9 cellular contexts compared by ENCODE assay signal in genomic region chr4:41217020-41217333, GRCh38. TPM values are rescaled to one million over a fixed set of nuclear protein-coding genes. Genes with fewer than 3 reads are reported as not detected.
DNase-seq lines count a peak whose midpoint lies in the region; ATAC-seq, FAIRE-seq and TF ChIP-seq lines count a peak whose summit lies in the region.
"Had no signal": no experiment of that assay in that cellular context is flagged by ENCODE, and none has a peak within 500 bp of the region (broad histone marks: within the 10 kb centered on the region; RNA-seq: fewer than 3 reads in every experiment).

No MANE protein-coding gene starts in this region.

- TF ChIP-seq RAD21 in K562 (CRISPR knock-in tag; conservative IDR thresholded peaks at IDR 0.05 in 1 of 2, IDR thresholded peaks at IDR 0.05 in 1 of 2), result no peak

- H3K79me2 ChIP-seq in K562 (ENCODE audit: control insufficient read depth, insufficient read depth, low read length), result no peaks in the 10 kb centered on the region

- H3K4me2 ChIP-seq in K562 (ENCODE audit: insufficient read depth, low read length), result 0 out of 2 replicates have a peak overlapping the region, but pooled peaks have one; percentile 39

- H3K9ac ChIP-seq in K562 (ENCODE audit: insufficient read depth in 1 of 2, low read depth in 2 of 2, low read length in 2 of 2), result no peak overlapping the region

- intact Hi-C loops in K562 (cut with micrococcal nuclease), result no loop called here
- intact Hi-C loops in lower lobe of right lung (cut with DNase I), result loop anchor here (5.0 to 10.0 kb wide), 2 partner anchors 235 to 292 kb away; no protein-coding TSS in a partner anchor

- H3K27me3 Mint-ChIP-seq in activated naive CD4-positive, alpha-beta T cell treated with anti-CD3 and anti-CD28 coated beads, Interleukin-2, amount 50 U/mL, for 24 hours, result peaks cover 54% of the 10 kb centered on the region
- peaks cover 15% of the 10 kb centered on the region for H3K27me3 Mint-ChIP-seq in type B pancreatic cell

- in situ Hi-C loops in K562 (cut with MboI), result loop anchor here (10.0 kb wide), 1 partner anchor 242 kb away; no protein-coding TSS in a partner anchor

- no peaks in the 10 kb centered on the region for H3K9me1 ChIP-seq in K562 (ENCODE audit: control insufficient read depth, insufficient read depth, low read length)

- no peaks in the 10 kb centered on the region for H3K36me3 ChIP-seq in K562 (ENCODE audit: control insufficient read depth, insufficient read depth, low read length)
- no peaks in the 10 kb centered on the region for H3K36me3 ChIP-seq in lower lobe of right lung

- no peaks in the 10 kb centered on the region for H3K9me3 Mint-ChIP-seq in activated naive CD4-positive, alpha-beta T cell treated with anti-CD3 and anti-CD28 coated beads, Interleukin-2, amount 50 U/mL, for 24 hours
- no peaks in the 10 kb centered on the region for H3K9me3 Mint-ChIP-seq in type B pancreatic cell

- DNase-seq in activated naive CD4-positive, alpha-beta T cell treated with anti-CD3 and anti-CD28 coated beads, Interleukin-2, amount 50 U/mL, for 16 hours, result no peak
- no peak for DNase-seq in K562 (ENCODE audit: extremely low read depth in 1 of 4, low spot score in 3 of 4)
- DNase-seq in lower lobe of right lung, result no peak
- DNase-seq in type B pancreatic cell (ENCODE audit: extremely low spot score, unreplicated experiment), result no peak
- DNase-seq in ecto neural progenitor cell (ENCODE audit: low spot score), result no peak
- no peak for DNase-seq in DMS 273 treated with DMSO at 0.1 percent for 48 hours (lab: John Stamatoyannopoulos, UW)

- POLR2A ChIA-PET in K562 (lab: Yijun Ruan, JAX), result no interaction called here

- TF ChIP-seq POLR2A in K562 (conservative IDR thresholded peaks at IDR 0.05), result no peak

- H3K27me3 ChIP-seq in K562 (ENCODE audit: control insufficient read depth in 2 of 2, insufficient read depth in 2 of 2, low read length in 2 of 2) (peaks cover 10 to 12% of the 10 kb centered on the region in 2 experiments; a peak in 4 of 5 replicates), lower lobe of right lung (ENCODE audit: low read depth) (no peaks in the 10 kb centered on the region)

- peaks cover 4% of the 10 kb centered on the region for H3K36me3 Mint-ChIP-seq in activated naive CD4-positive, alpha-beta T cell treated with anti-CD3 and anti-CD28 coated beads, Interleukin-2, amount 50 U/mL, for 24 hours
- no peaks in the 10 kb centered on the region for H3K36me3 Mint-ChIP-seq in type B pancreatic cell

- TF ChIP-seq CTCF in K562 (IDR thresholded peaks at IDR 0.05 in 2 of 3, conservative IDR thresholded peaks at IDR 0.05 in 1 of 3; ENCODE audit: insufficient read depth in 2 of 3, low read depth in 1 of 3, low read length in 3 of 3), result no peak
- TF ChIP-seq CTCF in lower lobe of right lung (IDR thresholded peaks at IDR 0.05), result no peak
- TF ChIP-seq CTCF in type B pancreatic cell (conservative IDR thresholded peaks at IDR 0.05), result no peak

- H3K4me1 ChIP-seq in K562 (replicated peaks in 1 of 2; ENCODE audit: control insufficient read depth in 2 of 2, insufficient read depth in 2 of 2, low read length in 2 of 2), result peaks cover 0 to 12% of the 10 kb centered on the region in 2 experiments; a peak in 2 of 5 replicates
- peaks cover 29% of the 10 kb centered on the region for H3K4me1 ChIP-seq in lower lobe of right lung

- BruUV-seq in K562 (replicated peaks; lab: Mats Ljungman, UMichigan), result no TSS peak

- peak overlapping the region; percentile 77 for H2AFZ ChIP-seq in K562 (ENCODE audit: low read depth, low read length)

- no peak overlapping the region for H3K4me3 ChIP-seq in K562
- H3K4me3 ChIP-seq in lower lobe of right lung, result peak overlapping the region; percentile 59

- H3K4me1 Mint-ChIP-seq in activated naive CD4-positive, alpha-beta T cell treated with anti-CD3 and anti-CD28 coated beads, Interleukin-2, amount 50 U/mL, for 24 hours, result peaks cover 26% of the 10 kb centered on the region
- H3K4me1 Mint-ChIP-seq in type B pancreatic cell (ENCODE audit: unreplicated experiment), result peaks cover 19% of the 10 kb centered on the region

- TF ChIP-seq EP300 in K562 (IDR thresholded peaks at IDR 0.05; ENCODE audit: low read length), result no peak

- no peaks in the 10 kb centered on the region for H3K9me3 ChIP-seq in K562 (replicated peaks; ENCODE audit: control insufficient read depth, insufficient read depth, low read depth, low read length)
- no peaks in the 10 kb centered on the region for H3K9me3 ChIP-seq in lower lobe of right lung

- FAIRE-seq in K562 (lab: Jason Lieb, UNC), result no peak

- 11% methylated on average over 2 of the region's 2 CpGs for WGBS in K562 (ENCODE audit: insufficient coverage, low coverage, missing lambda C conversion rate)

- CTCF ChIA-PET in K562 (lab: Yijun Ruan, JAX; ENCODE audit: low intra/inter-chr PET ratio), result interaction anchor here (0.9 kb wide), 1 partner anchor 289 kb away, joined by 3 read pairs; no protein-coding TSS in a partner anchor

- peak overlapping the region; percentile 92 for H3K27ac Mint-ChIP-seq in activated naive CD4-positive, alpha-beta T cell treated with anti-CD3 and anti-CD28 coated beads, Interleukin-2, amount 50 U/mL, for 24 hours
- H3K27ac Mint-ChIP-seq in type B pancreatic cell, result peak overlapping the region; percentile 95

- no peak for ATAC-seq in K562
- ATAC-seq in lower lobe of right lung, result no peak
- ATAC-seq in GM21367 (IDR thresholded peaks at IDR 0.05; ENCODE audit: unreplicated experiment), result no peak

- peak overlapping the region; percentile 88 for H3K4me3 Mint-ChIP-seq in activated naive CD4-positive, alpha-beta T cell treated with anti-CD3 and anti-CD28 coated beads, Interleukin-2, amount 50 U/mL, for 24 hours
- peak overlapping the region; percentile 92 for H3K4me3 Mint-ChIP-seq in type B pancreatic cell

- H3K27ac ChIP-seq in K562 (ENCODE audit: extremely low read depth, low read depth, low read length), result no peak overlapping the region
- H3K27ac ChIP-seq in lower lobe of right lung, result peak overlapping the region; percentile 86

- no peaks in the 10 kb centered on the region for H4K20me1 ChIP-seq in K562 (replicated peaks; ENCODE audit: control insufficient read depth, insufficient read depth, low read length)

TF ChIP-seq in K562, 482 proteins besides CTCF, POLR2A, EP300 and RAD21:
- TF ChIP-seq IRF1 (CRISPR knock-in tag; IDR thresholded peaks at IDR 0.05; ENCODE audit: borderline replicate concordance) (no peak), ZNF316 (IDR thresholded peaks at IDR 0.05) (peak; percentile 42)

RNA-seq across cellular contexts. Expression of gene APBB2, which starts 2.6 kb away (rescaled TPM):
- 3.2 and 3.4 TPM in 2 replicates for total RNA-seq in K562 (2011; cell fraction: chromatin; rRNA removed; ENCODE audit: low replicate concordance)
- 1.8 and 2.6 TPM in 2 replicates for total RNA-seq in K562 (2011; cell fraction: nucleolus; rRNA removed)
- total RNA-seq in K562 (2011; cell fraction: nucleoplasm; rRNA removed), result 1.2 and 1.3 TPM in 2 replicates
- total RNA-seq in K562 (2014; rRNA removed), result 1.4 and 2.4 TPM in 2 replicates
- 1.7 and 1.9 TPM in 2 replicates for total RNA-seq in K562 (2014; rRNA removed; fragmentation: Illumina TruSeq; extraction: Trizol)
- total RNA-seq in K562 (2015; rRNA removed; fragmentation: Illumina TruSeq; extraction: Trizol), result 1.5 and 1.8 TPM in 2 replicates
- 2.1 TPM in 2 replicates for total RNA-seq in K562 (2021)
- 0.20 and 0.24 TPM in 2 replicates for polyA plus RNA-seq in K562 (2011; rRNA removed)
- polyA plus RNA-seq in K562 (2011; cell fraction: cytosol; rRNA removed), result 0.09 and 0.10 TPM in 2 replicates
- 0.28 and 0.40 TPM in 2 replicates for polyA plus RNA-seq in K562 (2011; cell fraction: nucleus; rRNA removed)
- 0.77 and 3.3 TPM in 2 replicates for polyA plus RNA-seq in K562 (2012)
- 1.4 and 2.0 TPM in 2 replicates for polyA plus RNA-seq in K562 (2014; fragmentation: Illumina TruSeq; extraction: Trizol)
- polyA plus RNA-seq in K562 (2014; fragmentation: Nextera tagmentation; extraction: Ambion mirVana), result under 1 TPM; 0.08 to 0.24 TPM
- polyA plus RNA-seq in K562 (2014; rRNA removed), result 0.73 and 0.90 TPM in 2 replicates
- 0.21 and 0.39 TPM in 2 replicates for polyA minus RNA-seq in K562 (2011; rRNA and poly(A)+ RNA removed)
- 1.3 TPM in 1 of 2 replicates, not detected in the other for polyA minus RNA-seq in K562 (2011; cell fraction: cytosol; rRNA and poly(A)+ RNA removed)
- 0.56 and 1.5 TPM in 2 replicates for polyA minus RNA-seq in K562 (2011; cell fraction: nucleus; rRNA and poly(A)+ RNA removed)
- total RNA-seq in lower lobe of right lung, result 59.3 TPM
- 18.6 and 33.3 TPM in 2 replicates for total RNA-seq in type B pancreatic cell (ENCODE audit: low replicate concordance)

RNA-seq across cellular contexts. Expression of gene UCHL1, which starts 39.8 kb away (rescaled TPM):
- not detected in 2 replicates for total RNA-seq in K562 (2011; cell fraction: chromatin; rRNA removed; ENCODE audit: low replicate concordance)
- not detected in 2 replicates for total RNA-seq in K562 (2011; cell fraction: nucleolus; rRNA removed)
- not detected in 2 replicates for total RNA-seq in K562 (2011; cell fraction: nucleoplasm; rRNA removed)
- total RNA-seq in K562 (2014; rRNA removed) (not detected in 2 replicates), K562 (2014; rRNA removed; fragmentation: Illumina TruSeq; extraction: Trizol) (not detected in 2 replicates), K562 (2015; rRNA removed; fragmentation: Illumina TruSeq; extraction: Trizol) (not detected in 2 replicates), K562 (2021) (0.42 and 0.58 TPM in 2 replicates), lower lobe of right lung (8.4 TPM), type B pancreatic cell (ENCODE audit: low replicate concordance) (45.1 and 183 TPM in 2 replicates)
- polyA plus RNA-seq in K562 (2011; rRNA removed) (not detected in 2 replicates), K562 (2014; fragmentation: Illumina TruSeq; extraction: Trizol) (not detected in 2 replicates), K562 (2014; fragmentation: Nextera tagmentation; extraction: Ambion mirVana) (not detected), K562 (2014; rRNA removed) (not detected in 2 replicates)
- polyA plus RNA-seq in K562 (2011; cell fraction: cytosol; rRNA removed), result 0.09 and 0.13 TPM in 2 replicates
- polyA plus RNA-seq in K562 (2011; cell fraction: nucleus; rRNA removed), result not detected in 2 replicates
- polyA plus RNA-seq in K562 (2012), result not detected in 2 replicates
- not detected in 2 replicates for polyA minus RNA-seq in K562 (2011; rRNA and poly(A)+ RNA removed)
- not detected in 2 replicates for polyA minus RNA-seq in K562 (2011; cell fraction: cytosol; rRNA and poly(A)+ RNA removed)
- not detected in 2 replicates for polyA minus RNA-seq in K562 (2011; cell fraction: nucleus; rRNA and poly(A)+ RNA removed)
- total RNA-seq: mononuclear cell had no signal
